8 cellular contexts compared by ENCODE assay signal in the genomic region with DNA sequence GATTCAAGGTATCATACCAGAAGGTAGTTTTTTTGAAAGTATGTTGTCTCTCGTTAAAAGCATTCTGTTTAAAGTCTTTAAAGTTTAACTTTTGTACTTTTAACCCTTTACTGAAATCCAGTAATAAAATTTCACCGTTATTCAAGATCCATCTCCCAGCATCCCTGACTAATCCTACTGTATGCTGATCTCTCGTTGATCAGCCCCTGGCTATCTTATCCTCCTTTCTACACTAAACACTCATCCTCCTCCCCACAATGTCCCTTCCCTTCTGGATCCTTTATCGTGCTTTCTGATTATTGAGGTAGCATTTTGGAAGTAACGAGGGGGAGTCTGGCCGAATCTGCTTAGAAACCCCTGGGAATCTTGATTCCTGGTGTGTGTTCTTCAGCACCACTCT. TPM values are rescaled to one million over a fixed set of nuclear protein-coding genes. Genes with fewer than 3 reads are reported as not detected.
DNase-seq lines count a peak whose midpoint lies in the region; ATAC-seq, FAIRE-seq and TF ChIP-seq lines count a peak whose summit lies in the region.

No MANE protein-coding gene starts in this region.

- peaks cover 9% of the 10 kb centered on the region for H3K4me1 ChIP-seq in RWPE2 (ENCODE audit: insufficient read depth, poor library complexity, severe bottlenecking)

- H3K4me3 ChIP-seq in RWPE2 (ENCODE audit: severe bottlenecking): peak overlapping the region; percentile 66
- peak overlapping the region; percentile 92 to 95 for H3K4me3 ChIP-seq in foreskin fibroblast (ENCODE audit: low read depth in 1 of 2, low read length in 2 of 2)
- peak overlapping the region; percentile 93 for H3K4me3 ChIP-seq in skeletal muscle cell (ENCODE audit: low read depth, low read length)

- H3K36me3 ChIP-seq in RWPE2 (ENCODE audit: low read depth): peaks cover 8% of the 10 kb centered on the region

- TF ChIP-seq CTCF in RWPE2 (IDR thresholded peaks at IDR 0.05; ENCODE audit: poor library complexity, severe bottlenecking) (no peak), foreskin fibroblast (IDR thresholded peaks at IDR 0.05; ENCODE audit: low read depth, low read length) (no peak)

- H3K27ac ChIP-seq in RWPE2 (ENCODE audit: poor library complexity, severe bottlenecking): no peak overlapping the region

- H3K9me3 ChIP-seq in RWPE2 (ENCODE audit: severe bottlenecking): no peaks in the 10 kb centered on the region

- ATAC-seq in RWPE2 (ENCODE audit: low read depth) (no peak), HG02852 (IDR thresholded peaks at IDR 0.05; ENCODE audit: unreplicated experiment) (no peak)

- no peaks in the 10 kb centered on the region for H3K27me3 ChIP-seq in RWPE2 (ENCODE audit: insufficient read depth, poor library complexity, severe bottlenecking)

- no peak for DNase-seq in GM12891 (ENCODE audit: insufficient read length, low spot score)
- no peak for DNase-seq in RWPE2 (ENCODE audit: low spot score)
- DNase-seq in foreskin fibroblast: peak in 1 of 2 donors; percentile 26
- DNase-seq in skeletal muscle cell (ENCODE audit: low read depth): no peak
- DNase-seq in KG1 (lab: John Stamatoyannopoulos, UW): no peak
- DNase-seq in SHP77 treated with DMSO at 0.1 percent for 48 hours (lab: John Stamatoyannopoulos, UW): no peak
- no peak for DNase-seq in NCI-H345 treated with DMSO at 0.1 percent for 48 hours (lab: John Stamatoyannopoulos, UW; ENCODE audit: unreplicated experiment)

- TF ChIP-seq POLR2A in GM12891 (IDR thresholded peaks at IDR 0.05; ENCODE audit: low read depth, low read length): no peak

- FAIRE-seq in GM12891 (lab: Jason Lieb, UNC): peak; percentile 62

TF ChIP-seq in GM12891, 5 proteins besides CTCF, POLR2A, EP300 and RAD21:
- TF ChIP-seq PAX5 (IDR thresholded peaks at IDR 0.05; ENCODE audit: insufficient read depth, low read length, severe bottlenecking) (no peak), TAF1 (IDR thresholded peaks at IDR 0.05; ENCODE audit: low read depth, low read length) (no peak), POU2F2 (IDR thresholded peaks at IDR 0.05; ENCODE audit: low read depth, low read length) (no peak)

RNA-seq across cellular contexts. Expression of a gene that starts 1.3 kb away (rescaled TPM):
- 33.3 TPM for polyA plus RNA-seq in GM12891 (2012; ENCODE audit: low read depth, missing spikeins)
